9 cellular contexts compared by ENCODE assay signal in the genomic region with DNA sequence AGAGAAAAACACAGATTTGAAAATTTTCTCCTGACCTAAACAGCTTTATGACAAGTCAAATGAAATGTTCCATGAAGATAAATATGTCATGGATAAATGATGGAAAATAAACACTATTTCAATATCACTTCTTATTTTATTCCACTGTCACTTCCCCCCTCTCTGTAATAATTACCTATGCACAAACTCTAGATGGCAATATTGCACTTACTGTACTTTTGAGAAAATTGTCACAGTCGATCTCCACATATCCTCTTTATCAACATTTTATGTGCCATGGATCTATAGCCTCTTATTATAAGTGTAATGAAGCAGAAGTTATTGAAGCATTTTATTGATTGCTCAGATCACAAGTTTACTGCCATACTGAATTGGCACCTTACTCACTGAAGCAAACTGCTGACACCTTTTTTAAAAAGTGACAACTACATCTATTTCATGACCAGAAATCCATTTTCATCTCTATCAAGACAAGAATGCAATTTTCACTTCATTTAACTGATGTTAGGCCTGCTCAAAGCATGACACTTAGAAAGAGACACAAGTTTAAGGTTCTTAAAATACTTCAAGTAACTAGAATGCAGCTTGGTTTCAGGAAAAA.
DNase-seq lines count a peak whose midpoint lies in the region; ATAC-seq and TF ChIP-seq lines count a peak whose summit lies in the region.
"Had no signal": no experiment of that assay in that cellular context is flagged by ENCODE, and none has a peak within 500 bp of the region (broad histone marks: within the 10 kb centered on the region; RNA-seq: fewer than 3 reads in every experiment).

No MANE protein-coding gene starts in this region.

- CTCF ChIA-PET in HCT116 (lab: Charles Lee) = interaction anchor here (1.0 to 4.0 kb wide), 8 partner anchors 113 to 940 kb away, joined by 3 to 21 read pairs (median 6); no protein-coding TSS in a partner anchor
- CTCF ChIA-PET in HEK293T (lab: Yijun Ruan, JAX) = interaction anchor here (0.8 to 1.5 kb wide), 2 partner anchors 129 kb away, joined by 3 read pairs; no protein-coding TSS in a partner anchor

- TF ChIP-seq POLR2A in HCT116 (IDR thresholded peaks at IDR 0.05; ENCODE audit: borderline replicate concordance, extremely low read depth, insufficient read depth, insufficient read length) = no peak

- TF ChIP-seq RAD21 in HCT116 (IDR thresholded peaks at IDR 0.05; ENCODE audit: low read depth) = peak; percentile 70

- 0 out of 2 replicates have a peak, but pooled peaks have one; percentile 49 for ATAC-seq in HCT116

- H3K4me1 ChIP-seq in HCT116 (ENCODE audit: control insufficient read depth in 1 of 2, insufficient read depth in 2 of 2, low read length in 2 of 2) (no peaks in the 10 kb centered on the region), fibroblast of lung (ENCODE audit: control insufficient read depth, extremely low read depth, insufficient read depth, low read length) (no peaks in the 10 kb centered on the region)

- H3K4me2 ChIP-seq in HCT116 (ENCODE audit: low read length) (no peak overlapping the region), fibroblast of lung (ENCODE audit: extremely low read depth, insufficient read depth, low read length) (no peak overlapping the region)

- BruUV-seq in HCT116 (replicated peaks; lab: Mats Ljungman, UMichigan) = no TSS peak

- DNase-seq in AG10803 (ENCODE audit: low read depth) = no peak
- peak; percentile 8 for DNase-seq in HCT116 (ENCODE audit: low read depth, low spot score)
- peak; percentile 46 for DNase-seq in NOMO-1 treated with DMSO at 0.1 percent for 48 hours (lab: John Stamatoyannopoulos, UW; ENCODE audit: unreplicated experiment)
- peak; percentile 7 to 35 for DNase-seq in fibroblast of lung (ENCODE audit: low read depth in 2 of 2)
- no peak for DNase-seq in NCI-H226
- DNase-seq in HEK293T (ENCODE audit: extremely low spot score) = no peak
- no peak for DNase-seq in midbrain (lab: John Stamatoyannopoulos, UW)
- DNase-seq in AG08396 (ENCODE audit: low spot score) = no peak

- no peaks in the 10 kb centered on the region for H3K9me2 ChIP-seq in HCT116 (ENCODE audit: insufficient read depth)

- H3K4me3 ChIP-seq in AG10803 (ENCODE audit: low read length) = no peak overlapping the region
- H3K4me3 ChIP-seq in HCT116 (replicated peaks in 1 of 2; ENCODE audit: low read depth in 1 of 2, low read length in 2 of 2) = no peak overlapping the region
- no peak overlapping the region for H3K4me3 ChIP-seq in fibroblast of lung (replicated peaks in 1 of 4; ENCODE audit: control extremely low read depth in 1 of 4, insufficient read depth in 1 of 4, low read depth in 3 of 4, low read length in 4 of 4)
- H3K4me3 ChIP-seq: thoracic aorta had no signal

- H3K36me3 ChIP-seq in HCT116 (ENCODE audit: control insufficient read depth in 1 of 2, insufficient read depth in 2 of 2, low read length in 2 of 2) = no peaks in the 10 kb centered on the region
- H3K36me3 ChIP-seq in fibroblast of lung (ENCODE audit: control insufficient read depth, insufficient read depth, low read length) = no peaks in the 10 kb centered on the region
- H3K36me3 ChIP-seq: thoracic aorta had no signal

- H3K79me2 ChIP-seq in HCT116 (ENCODE audit: insufficient read depth, low read length) = no peaks in the 10 kb centered on the region
- no peaks in the 10 kb centered on the region for H3K79me2 ChIP-seq in fibroblast of lung (ENCODE audit: control insufficient read depth, insufficient read depth, low read length)

- RAD21 ChIA-PET in HCT116 (lab: Charles Lee; ENCODE audit: low non-redundant PET in 1 of 2, low total read pairs in 2 of 2, uncharacterized antibody in 2 of 2, unreplicated experiment in 2 of 2) = interaction anchor here in 1 of 2 experiments (0.6 kb wide), 1 partner anchor 88 kb away, joined by 3 read pairs; no protein-coding TSS in a partner anchor

- 0 out of 2 replicates have a peak, but pooled peaks cover 3% of the 10 kb centered on the region for H4K20me1 ChIP-seq in HCT116 (ENCODE audit: insufficient read depth)
- no peaks in the 10 kb centered on the region for H4K20me1 ChIP-seq in fibroblast of lung (ENCODE audit: control insufficient read depth, extremely low read depth, insufficient read depth, low read length)

- no peak overlapping the region for H3K9ac ChIP-seq in HCT116 (ENCODE audit: low read length)
- H3K9ac ChIP-seq in fibroblast of lung (ENCODE audit: insufficient read depth, low read length) = no peak overlapping the region

- intact Hi-C loops in HCT116 (cut with micrococcal nuclease) = loop anchor here (1.0 to 2.0 kb wide), 3 partner anchors 635 to 1061 kb away; no protein-coding TSS in a partner anchor

- TF ChIP-seq CTCF in AG10803 (conservative IDR thresholded peaks at IDR 0.05; ENCODE audit: low read length) (peak; percentile 46), HCT116 (IDR thresholded peaks at IDR 0.05 in 2 of 3, conservative IDR thresholded peaks at IDR 0.05 in 1 of 3; ENCODE audit: borderline replicate concordance in 1 of 3, insufficient read depth in 1 of 3, low read depth in 2 of 3, low read length in 2 of 3) (peak; percentile 34 to 70 (median 47); a peak in 5 of 6 replicates), fibroblast of lung (conservative IDR thresholded peaks at IDR 0.05 in 1 of 2, IDR thresholded peaks at IDR 0.05 in 1 of 2; ENCODE audit: low read depth in 1 of 2, low read length in 2 of 2) (peak in 1 of 2 donors; percentile 41)

- POLR2A ChIA-PET in HCT116 (lab: Charles Lee) (no interaction called here), HEK293T (lab: Yijun Ruan, JAX) (no interaction called here)

- no peaks in the 10 kb centered on the region for H3K27me3 ChIP-seq in HCT116 (ENCODE audit: insufficient read depth, low read length)
- H3K27me3 ChIP-seq in fibroblast of lung (ENCODE audit: control insufficient read depth, insufficient read depth, low read length) = no peaks in the 10 kb centered on the region

- H3K9me3 ChIP-seq in HCT116 (ENCODE audit: control insufficient read depth in 1 of 2, insufficient read depth in 1 of 2, low read depth in 1 of 2, low read length in 2 of 2) (no peaks in the 10 kb centered on the region), fibroblast of lung (ENCODE audit: control insufficient read depth, insufficient read depth, low read depth, low read length) (no peaks in the 10 kb centered on the region)
- H3K9me3 ChIP-seq: thoracic aorta had no signal

- H3K27ac ChIP-seq in HCT116 (ENCODE audit: low read depth, low read length) = no peak overlapping the region
- H3K27ac ChIP-seq in fibroblast of lung (ENCODE audit: insufficient read depth, low read length) = no peak overlapping the region
- H3K27ac ChIP-seq: thoracic aorta had no signal

- H2AFZ ChIP-seq in HCT116 (ENCODE audit: low read depth, low read length, poor library complexity, severe bottlenecking) (peak overlapping the region; percentile 4), fibroblast of lung (ENCODE audit: low read length) (no peak overlapping the region)

TF ChIP-seq in HCT116, 20 proteins besides CTCF, POLR2A, EP300 and RAD21 (continues in another document):
- TF ChIP-seq FOSL1 (IDR thresholded peaks at IDR 0.05; ENCODE audit: low read depth) (no peak), ELF1 (IDR thresholded peaks at IDR 0.05; ENCODE audit: borderline replicate concordance, low read depth) (no peak), TCF7L2 (IDR thresholded peaks at IDR 0.05; ENCODE audit: borderline replicate concordance, extremely low read depth, insufficient read depth, insufficient read length) (no peak), YY1 (IDR thresholded peaks at IDR 0.05; ENCODE audit: extremely low read depth, insufficient replicate concordance, low read depth, low read length) (no peak)
- TF ChIP-seq, protein P1, sequence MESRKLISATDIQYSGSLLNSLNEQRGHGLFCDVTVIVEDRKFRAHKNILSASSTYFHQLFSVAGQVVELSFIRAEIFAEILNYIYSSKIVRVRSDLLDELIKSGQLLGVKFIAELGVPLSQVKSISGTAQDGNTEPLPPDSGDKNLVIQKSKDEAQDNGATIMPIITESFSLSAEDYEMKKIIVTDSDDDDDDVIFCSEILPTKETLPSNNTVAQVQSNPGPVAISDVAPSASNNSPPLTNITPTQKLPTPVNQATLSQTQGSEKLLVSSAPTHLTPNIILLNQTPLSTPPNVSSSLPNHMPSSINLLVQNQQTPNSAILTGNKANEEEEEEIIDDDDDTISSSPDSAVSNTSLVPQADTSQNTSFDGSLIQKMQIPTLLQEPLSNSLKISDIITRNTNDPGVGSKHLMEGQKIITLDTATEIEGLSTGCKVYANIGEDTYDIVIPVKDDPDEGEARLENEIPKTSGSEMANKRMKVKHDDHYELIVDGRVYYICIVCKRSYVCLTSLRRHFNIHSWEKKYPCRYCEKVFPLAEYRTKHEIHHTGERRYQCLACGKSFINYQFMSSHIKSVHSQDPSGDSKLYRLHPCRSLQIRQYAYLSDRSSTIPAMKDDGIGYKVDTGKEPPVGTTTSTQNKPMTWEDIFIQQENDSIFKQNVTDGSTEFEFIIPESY (IDR thresholded peaks at IDR 0.05; ENCODE audit: extremely low read depth, insufficient replicate concordance, low read length) = no peak

TF ChIP-seq in HEK293T, 16 proteins besides CTCF, POLR2A, EP300 and RAD21:
- TF ChIP-seq, protein P2, sequence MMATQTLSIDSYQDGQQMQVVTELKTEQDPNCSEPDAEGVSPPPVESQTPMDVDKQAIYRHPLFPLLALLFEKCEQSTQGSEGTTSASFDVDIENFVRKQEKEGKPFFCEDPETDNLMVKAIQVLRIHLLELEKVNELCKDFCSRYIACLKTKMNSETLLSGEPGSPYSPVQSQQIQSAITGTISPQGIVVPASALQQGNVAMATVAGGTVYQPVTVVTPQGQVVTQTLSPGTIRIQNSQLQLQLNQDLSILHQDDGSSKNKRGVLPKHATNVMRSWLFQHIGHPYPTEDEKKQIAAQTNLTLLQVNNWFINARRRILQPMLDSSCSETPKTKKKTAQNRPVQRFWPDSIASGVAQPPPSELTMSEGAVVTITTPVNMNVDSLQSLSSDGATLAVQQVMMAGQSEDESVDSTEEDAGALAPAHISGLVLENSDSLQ (IDR thresholded peaks at IDR 0.05) = no peak
TF ChIP-seq in HEK293T: peak in this region for 0.

Comparison
In these comparisons a context has a peak if more than half of its experiments do, and no peak if none do; other contexts are left out.
1. DNase-seq: peak in HCT116 (single experiment), NOMO-1 treated with DMSO at 0.1 percent for 48 hours (single experiment) and fibroblast of lung (2 of 2); none in AG10803 (single experiment), NCI-H226 (single experiment), HEK293T (single experiment), midbrain (single experiment) and AG08396 (single experiment).